23 cellular contexts compared by ENCODE assay signal in genomic region chr15:67061811-67062348, GRCh38. TPM values are rescaled to one million over a fixed set of nuclear protein-coding genes. Genes with fewer than 3 reads are reported as not detected.
DNase-seq lines count a peak whose midpoint lies in the region; TF ChIP-seq lines count a peak whose summit lies in the region.
"Had no signal": no experiment of that assay in that cellular context is flagged by ENCODE, and none has a peak within 500 bp of the region (broad histone marks: within the 10 kb centered on the region; RNA-seq: fewer than 3 reads in every experiment).

No MANE protein-coding gene starts in this region.

- no peaks in the 10 kb centered on the region for H4K20me1 ChIP-seq in OCI-LY1 (ENCODE audit: insufficient read depth, low read length)

- H3K4me1 ChIP-seq in CD4-positive, alpha-beta memory T cell (ENCODE audit: insufficient read depth, low read length): peaks cover 25% of the 10 kb centered on the region
- H3K4me1 ChIP-seq in OCI-LY1 (ENCODE audit: insufficient read depth, low read length, severe bottlenecking): peaks cover 34% of the 10 kb centered on the region
- H3K4me1 ChIP-seq: uterus had no signal

- peak overlapping the region in 5 of 7 donors; percentile 24 to 88 (median 53) for H3K27ac Mint-ChIP-seq in CD4-positive, alpha-beta memory T cell
- H3K27ac Mint-ChIP-seq in neural crest cell (ENCODE audit: unreplicated experiment): no peak overlapping the region
- H3K27ac Mint-ChIP-seq: GM23338, HFFc6 had no signal

- H3K9me2 ChIP-seq in OCI-LY1 (ENCODE audit: low read depth, low read length): no peaks in the 10 kb centered on the region

- H3K27me3 Mint-ChIP-seq in CD4-positive, alpha-beta memory T cell: no peaks in the 10 kb centered on the region
- peaks cover 22% of the 10 kb centered on the region for H3K27me3 Mint-ChIP-seq in neural crest cell (ENCODE audit: low read depth)
- H3K27me3 Mint-ChIP-seq: naive B cell, T-cell had no signal

- H3K36me3 Mint-ChIP-seq in CD4-positive, alpha-beta memory T cell: peaks cover 0 to 7% of the 10 kb centered on the region in 2 donors
- H3K36me3 Mint-ChIP-seq in neural crest cell (ENCODE audit: low read depth): no peaks in the 10 kb centered on the region
- H3K36me3 Mint-ChIP-seq: naive B cell, T-cell had no signal

- H3K9me3 ChIP-seq in CD4-positive, alpha-beta memory T cell (ENCODE audit: control insufficient read depth in 1 of 2, low read length in 2 of 2): no peaks in the 10 kb centered on the region
- H3K9me3 ChIP-seq in OCI-LY1 (ENCODE audit: low read length): no peaks in the 10 kb centered on the region
- H3K9me3 ChIP-seq: SJSA1, suprapubic skin, uterus had no signal

- peaks cover 6% of the 10 kb centered on the region; the same call in 1 of the 2 replicates for H3F3A ChIP-seq in OCI-LY1 (ENCODE audit: insufficient read depth, low read length)

- POLR2A ChIA-PET in CD4-positive, alpha-beta memory T cell (lab: Charles Lee; ENCODE audit: partially characterized antibody): interaction anchor here (0.8 to 1.8 kb wide), 6 partner anchors 17 to 74 kb away, joined by 3 to 5 read pairs (median 3); no protein-coding TSS in a partner anchor

- H3K36me3 ChIP-seq in CD4-positive, alpha-beta memory T cell (ENCODE audit: insufficient read depth, low read length): no peaks in the 10 kb centered on the region
- 0 out of 2 replicates have a peak, but pooled peaks cover 7% of the 10 kb centered on the region for H3K36me3 ChIP-seq in OCI-LY1 (ENCODE audit: insufficient read depth, low read length)
- H3K36me3 ChIP-seq: suprapubic skin, uterus had no signal

- no peak overlapping the region for H3K4me3 ChIP-seq in CD4-positive, alpha-beta memory T cell (ENCODE audit: low read length in 2 of 2)
- no peak overlapping the region for H3K4me3 ChIP-seq in OCI-LY1 (ENCODE audit: low read depth, low read length, poor library complexity, severe bottlenecking)
- H3K4me3 ChIP-seq: GM23338, lung, SJSA1, suprapubic skin, uterus had no signal

- H3K79me2 ChIP-seq in OCI-LY1 (ENCODE audit: insufficient read depth, low read length): peaks cover 7% of the 10 kb centered on the region

- H3K9me3 Mint-ChIP-seq in CD4-positive, alpha-beta memory T cell: peaks cover 0 to 2% (median 0%) of the 10 kb centered on the region in 8 donors
- no peaks in the 10 kb centered on the region for H3K9me3 Mint-ChIP-seq in neural crest cell
- H3K9me3 Mint-ChIP-seq: activated T-cell treated with anti-CD3 and anti-CD28 coated beads, Interleukin-2, amount 50 U/mL, for 4 hours; GM23338; HFFc6; naive B cell; T-cell had no signal

- H3K27ac ChIP-seq in CD4-positive, alpha-beta memory T cell (ENCODE audit: low read depth, low read length): no peak overlapping the region
- peak overlapping the region; percentile 83 for H3K27ac ChIP-seq in OCI-LY1 (ENCODE audit: low read depth, low read length, poor library complexity, severe bottlenecking)
- H3K27ac ChIP-seq: SJSA1, suprapubic skin, uterus had no signal

- H3K4me2 ChIP-seq in OCI-LY1 (ENCODE audit: low read length): no peak overlapping the region
- H3K4me2 ChIP-seq: GM23338 had no signal

- H3K27me3 ChIP-seq in CD4-positive, alpha-beta memory T cell (ENCODE audit: insufficient read depth, low read length): no peaks in the 10 kb centered on the region
- H3K27me3 ChIP-seq in OCI-LY1 (ENCODE audit: insufficient read depth, low read length): no peaks in the 10 kb centered on the region
- H3K27me3 ChIP-seq: SJSA1, suprapubic skin, uterus had no signal

- no peak for DNase-seq in CD4-positive, alpha-beta memory T cell
- DNase-seq in kidney tubule cell (ENCODE audit: low spot score): peak; percentile 66
- DNase-seq in neural crest cell (ENCODE audit: low read depth, low spot score): no peak
- DNase-seq in GM19240 (ENCODE audit: insufficient read length, low spot score): no peak
- no peak for DNase-seq in medulla oblongata (ENCODE audit: extremely low spot score)
- no peak for DNase-seq in GF-D8 (lab: John Stamatoyannopoulos, UW)
- DNase-seq: activated naive CD4-positive, alpha-beta T cell; activated T-cell treated with anti-CD3 and anti-CD28 coated beads, Interleukin-2, amount 50 U/mL, for 4 hours; anterior cingulate cortex; DMS79; HFFc6; islet precursor cell; naive B cell; NCI-H1436; NCI-H524; retina; T-cell; uterus had no signal

- H2AFZ ChIP-seq in OCI-LY1 (ENCODE audit: low read length): no peak overlapping the region
- H2AFZ ChIP-seq: GM23338 had no signal

- peak overlapping the region in 1 of 8 donors; percentile 16 for H3K4me3 Mint-ChIP-seq in CD4-positive, alpha-beta memory T cell
- peak overlapping the region; percentile 26 for H3K4me3 Mint-ChIP-seq in neural crest cell
- H3K4me3 Mint-ChIP-seq: activated T-cell treated with anti-CD3 and anti-CD28 coated beads, Interleukin-2, amount 50 U/mL, for 4 hours; GM23338; HFFc6; T-cell had no signal

- TF ChIP-seq CTCF in OCI-LY1 (IDR thresholded peaks at IDR 0.05; ENCODE audit: low read length) (no peak), neural crest cell (conservative IDR thresholded peaks at IDR 0.05) (no peak)

- peaks cover 18 to 24% (median 19%) of the 10 kb centered on the region in 4 donors for H3K4me1 Mint-ChIP-seq in CD4-positive, alpha-beta memory T cell
- H3K4me1 Mint-ChIP-seq in neural crest cell: peaks cover 19% of the 10 kb centered on the region

- intact Hi-C loops in CD4-positive, alpha-beta memory T cell (cut with micrococcal nuclease): no loop called here

- H3K9ac ChIP-seq in OCI-LY1 (ENCODE audit: low read length): no peak overlapping the region

- CTCF ChIA-PET in CD4-positive, alpha-beta memory T cell (lab: Charles Lee; ENCODE audit: partially characterized antibody): no interaction called here

RNA-seq across cellular contexts. Expression of gene SMAD3, which starts 3.5 kb away (rescaled TPM):
- total RNA-seq in CD4-positive, alpha-beta memory T cell: 100 to 1,000 TPM; 189 to 197 TPM
- polyA plus RNA-seq in CD4-positive, alpha-beta memory T cell: 10 to 100 TPM; 14.6 to 31.9 TPM
- 39.5 and 44.8 TPM in 2 replicates for total RNA-seq in neural crest cell
